ENCODE assay signal across 10 cellular contexts in the genomic region with DNA sequence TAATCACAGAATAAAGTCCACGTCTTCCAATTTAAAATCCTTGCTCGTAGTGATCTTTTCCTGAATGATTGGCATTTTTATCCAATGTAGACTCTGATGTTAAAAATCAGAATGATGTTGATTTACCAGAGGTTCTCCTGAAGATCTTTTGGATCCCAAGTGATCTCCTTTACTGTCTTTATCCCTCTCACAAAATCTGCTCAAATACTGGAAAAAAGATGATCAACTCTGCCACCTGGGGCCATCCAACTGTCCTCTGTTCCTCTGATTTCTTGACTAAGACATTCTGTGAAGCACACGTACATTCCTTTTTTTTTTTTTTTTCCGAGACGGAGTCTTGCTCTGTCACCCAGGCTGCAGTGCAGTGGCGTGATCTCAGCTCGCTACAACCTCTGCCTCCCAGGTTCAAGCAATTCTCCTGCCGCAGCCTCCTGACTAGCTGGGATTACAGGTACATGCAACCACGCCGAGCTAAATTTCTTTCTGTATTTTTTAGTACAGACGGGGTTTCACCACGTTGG. TPM values are rescaled to one million over a fixed set of nuclear protein-coding genes. Genes with fewer than 3 reads are reported as not detected.
A peak's percentile ranks its signal among the peaks of the same experiment; 100 is the strongest.
DNase-seq lines count a peak whose midpoint lies in the region; ATAC-seq lines count a peak whose summit lies in the region.
"Had no signal": no experiment of that assay in that cellular context is flagged by ENCODE, and none has a peak within 500 bp of the region (broad histone marks: within the 10 kb centered on the region; RNA-seq: fewer than 3 reads in every experiment).

No MANE protein-coding gene starts in this region.

- H3K27ac ChIP-seq in Karpas-422 (ENCODE audit: low read length): no peak overlapping the region; the same call in 1 of the 2 replicates

- H3K27me3 Mint-ChIP-seq in activated CD4-positive, alpha-beta T cell treated with anti-CD3 and anti-CD28 coated beads for 36 hours: peaks cover 13% of the 10 kb centered on the region
- H3K27me3 Mint-ChIP-seq in activated naive CD8-positive, alpha-beta T cell treated with anti-CD3 and anti-CD28 coated beads for 36 hours: peaks cover 58% of the 10 kb centered on the region
- H3K27me3 Mint-ChIP-seq in natural killer cell treated with Interleukin-12 subunit alpha and Interleukin-12 subunit beta and Interleukin-15 and Interleukin-18, amount 100 ng/mL, for 72 hours: peaks cover 0 to 7% of the 10 kb centered on the region in 2 donors

- DNase-seq in activated CD4-positive, alpha-beta T cell treated with anti-CD3 and anti-CD28 coated beads for 36 hours: no peak
- no peak for DNase-seq in activated CD4-positive, alpha-beta T cell treated with anti-CD3 and anti-CD28 coated beads for 4 hours
- DNase-seq in Karpas-422 (no peak), NCI-H2029 (lab: John Stamatoyannopoulos, UW) (no peak), NCI-H1436 treated with DMSO at 0.1 percent for 48 hours (lab: John Stamatoyannopoulos, UW) (no peak), COLO668 (lab: John Stamatoyannopoulos, UW; ENCODE audit: unreplicated experiment) (no peak)
- DNase-seq in activated naive CD8-positive, alpha-beta T cell treated with anti-CD3 and anti-CD28 coated beads for 36 hours: no peak
- no peak for DNase-seq in natural killer cell treated with Interleukin-12 subunit alpha and Interleukin-12 subunit beta and Interleukin-15 and Interleukin-18, amount 100 ng/mL, for 72 hours (ENCODE audit: low spot score)
- DNase-seq: NCI-H1105, Peyer's patch had no signal

- CTCF ChIA-PET in activated CD4-positive, alpha-beta T cell treated with anti-CD3 and anti-CD28 coated beads for 36 hours (lab: Charles Lee): no interaction called here

- no peaks in the 10 kb centered on the region for H4K20me1 ChIP-seq in Karpas-422 (ENCODE audit: insufficient read depth, low read depth, low read length)

- intact Hi-C loops in activated CD4-positive, alpha-beta T cell treated with anti-CD3 and anti-CD28 coated beads for 36 hours (cut with DNase I, micrococcal nuclease): no loop called here

- no peaks in the 10 kb centered on the region for H3K27me3 ChIP-seq in Karpas-422 (ENCODE audit: low read length)
- H3K27me3 ChIP-seq: Peyer's patch had no signal

- no peak for ATAC-seq in activated CD4-positive, alpha-beta T cell treated with anti-CD3 and anti-CD28 coated beads for 36 hours
- ATAC-seq in natural killer cell treated with Interleukin-12 subunit alpha and Interleukin-12 subunit beta and Interleukin-15 and Interleukin-18, amount 100 ng/mL, for 72 hours: no peak

- peaks cover 2% of the 10 kb centered on the region for H3K36me3 Mint-ChIP-seq in activated CD4-positive, alpha-beta T cell treated with anti-CD3 and anti-CD28 coated beads for 36 hours (ENCODE audit: low read depth)
- H3K36me3 Mint-ChIP-seq in activated naive CD8-positive, alpha-beta T cell treated with anti-CD3 and anti-CD28 coated beads for 36 hours: no peaks in the 10 kb centered on the region
- H3K36me3 Mint-ChIP-seq in natural killer cell treated with Interleukin-12 subunit alpha and Interleukin-12 subunit beta and Interleukin-15 and Interleukin-18, amount 100 ng/mL, for 72 hours: peaks cover 4% of the 10 kb centered on the region

- no peaks in the 10 kb centered on the region for H3K9me2 ChIP-seq in Karpas-422 (replicated peaks; ENCODE audit: insufficient read depth, low read length)

- no peaks in the 10 kb centered on the region for H3K36me3 ChIP-seq in Karpas-422 (ENCODE audit: insufficient read depth, low read length)
- H3K36me3 ChIP-seq: Peyer's patch had no signal

- no peaks in the 10 kb centered on the region for H3K9me3 ChIP-seq in Karpas-422 (ENCODE audit: low read length)
- H3K9me3 ChIP-seq: Peyer's patch had no signal

- H3K9ac ChIP-seq in Karpas-422 (ENCODE audit: low read length): no peak overlapping the region; the same call in 1 of the 2 replicates

- H3K79me2 ChIP-seq in Karpas-422 (ENCODE audit: low read length): no peaks in the 10 kb centered on the region

- peaks cover 15% of the 10 kb centered on the region for H3K4me1 Mint-ChIP-seq in activated CD4-positive, alpha-beta T cell treated with anti-CD3 and anti-CD28 coated beads for 36 hours
- peaks cover 22% of the 10 kb centered on the region for H3K4me1 Mint-ChIP-seq in activated naive CD8-positive, alpha-beta T cell treated with anti-CD3 and anti-CD28 coated beads for 36 hours
- H3K4me1 Mint-ChIP-seq in natural killer cell treated with Interleukin-12 subunit alpha and Interleukin-12 subunit beta and Interleukin-15 and Interleukin-18, amount 100 ng/mL, for 72 hours (ENCODE audit: low read depth in 2 of 2): peaks cover 29 to 40% of the 10 kb centered on the region in 2 donors

- H3K4me3 ChIP-seq in Karpas-422 (ENCODE audit: low read length): no peak overlapping the region
- H3K4me3 ChIP-seq: Peyer's patch had no signal

- POLR2A ChIA-PET in activated CD4-positive, alpha-beta T cell treated with anti-CD3 and anti-CD28 coated beads for 36 hours (lab: Charles Lee): interaction anchor here (0.5 kb wide), 1 partner anchor 35 kb away, joined by 3 read pairs; no protein-coding TSS in a partner anchor

- no peaks in the 10 kb centered on the region for H3K9me3 Mint-ChIP-seq in activated CD4-positive, alpha-beta T cell treated with anti-CD3 and anti-CD28 coated beads for 36 hours (ENCODE audit: low read depth)
- H3K9me3 Mint-ChIP-seq in activated naive CD8-positive, alpha-beta T cell treated with anti-CD3 and anti-CD28 coated beads for 36 hours: peaks cover 2% of the 10 kb centered on the region
- H3K9me3 Mint-ChIP-seq in natural killer cell treated with Interleukin-12 subunit alpha and Interleukin-12 subunit beta and Interleukin-15 and Interleukin-18, amount 100 ng/mL, for 72 hours: peaks cover 4% of the 10 kb centered on the region

- H3K4me2 ChIP-seq in Karpas-422 (ENCODE audit: low read depth, low read length, poor library complexity, severe bottlenecking): peak overlapping the region; percentile 72

- no peak overlapping the region for H3K4me3 Mint-ChIP-seq in activated CD4-positive, alpha-beta T cell treated with anti-CD3 and anti-CD28 coated beads for 36 hours
- H3K4me3 Mint-ChIP-seq in activated naive CD8-positive, alpha-beta T cell treated with anti-CD3 and anti-CD28 coated beads for 36 hours: peak overlapping the region; percentile 8
- peak overlapping the region; percentile 66 for H3K4me3 Mint-ChIP-seq in natural killer cell treated with Interleukin-12 subunit alpha and Interleukin-12 subunit beta and Interleukin-15 and Interleukin-18, amount 100 ng/mL, for 72 hours

- H2AFZ ChIP-seq in Karpas-422 (ENCODE audit: low read length): no peak overlapping the region

- H3K4me1 ChIP-seq in Karpas-422 (ENCODE audit: low read length): peaks cover 25% of the 10 kb centered on the region

- H3K27ac Mint-ChIP-seq in activated CD4-positive, alpha-beta T cell treated with anti-CD3 and anti-CD28 coated beads for 36 hours: peak overlapping the region; percentile 40
- peak overlapping the region; percentile 4 for H3K27ac Mint-ChIP-seq in activated naive CD8-positive, alpha-beta T cell treated with anti-CD3 and anti-CD28 coated beads for 36 hours
- H3K27ac Mint-ChIP-seq in natural killer cell treated with Interleukin-12 subunit alpha and Interleukin-12 subunit beta and Interleukin-15 and Interleukin-18, amount 100 ng/mL, for 72 hours: peak overlapping the region; percentile 91 to 97

RNA-seq across cellular contexts. Expression of gene ADRB1, which starts 18.0 kb away (rescaled TPM):
- total RNA-seq in activated CD4-positive, alpha-beta T cell treated with anti-CD3 and anti-CD28 coated beads for 36 hours: not detected
- total RNA-seq in Karpas-422 (2014; rRNA removed; shearing (Covaris generic); ENCODE audit: low replicate concordance): not detected in 2 replicates
- under 1 TPM in 1 of 2 experiments, not detected in 1; 0.14 TPM for total RNA-seq in activated naive CD8-positive, alpha-beta T cell treated with anti-CD3 and anti-CD28 coated beads for 36 hours
- total RNA-seq in natural killer cell treated with Interleukin-12 subunit alpha and Interleukin-12 subunit beta and Interleukin-15 and Interleukin-18, amount 100 ng/mL, for 72 hours: 1 to 10 TPM; 1.3 to 1.6 TPM

Comparison
In these comparisons a context has a peak if more than half of its experiments do, and no peak if none do; other contexts are left out.
1. H3K27ac Mint-ChIP-seq: peak in every context shown above with its lines; median percentile 94 in natural killer cell treated with Interleukin-12 subunit alpha and Interleukin-12 subunit beta and Interleukin-15 and Interleukin-18, amount 100 ng/mL, for 72 hours; 40 in activated CD4-positive, alpha-beta T cell treated with anti-CD3 and anti-CD28 coated beads for 36 hours; 4 in activated naive CD8-positive, alpha-beta T cell treated with anti-CD3 and anti-CD28 coated beads for 36 hours.